9 cellular contexts compared by ENCODE assay signal in genomic region chr19:16714702-16715294, GRCh38. TPM values are rescaled to one million over a fixed set of nuclear protein-coding genes. Genes with fewer than 3 reads are reported as not detected.
A peak's percentile ranks its signal among the peaks of the same experiment; 100 is the strongest.
DNase-seq lines count a peak whose midpoint lies in the region; ATAC-seq and TF ChIP-seq lines count a peak whose summit lies in the region.
"Had no signal": no experiment of that assay in that cellular context is flagged by ENCODE, and none has a peak within 500 bp of the region (broad histone marks: within the 10 kb centered on the region; RNA-seq: fewer than 3 reads in every experiment).

No MANE protein-coding gene starts in this region.

- ATAC-seq in HG03135 (IDR thresholded peaks at IDR 0.05; ENCODE audit: unreplicated experiment) = no peak

- DNase-seq in GDM1 (lab: John Stamatoyannopoulos, UW) (peak; percentile 26), MG63 (peak; percentile 39), T-helper 2 cell (peak in 3 of 5 experiments; percentile 9 to 45 (median 17)), islet precursor cell (peak; percentile 77), 8988T (no peak)
- DNase-seq in stimulated activated CD4-positive, alpha-beta T cell treated with anti-CD3 and anti-CD28 coated beads, Interleukin-4, amount 100 ng/mL, for 24 hours = peak; percentile 35

- no peak overlapping the region for H3K4me3 Mint-ChIP-seq in brain
- H3K4me3 Mint-ChIP-seq: dendritic cell treated with granulocyte-macrophage colony-stimulating factor and Interleukin-4, amounts not matched to agents 40 ng/mL and 50 ng/mL, for 4 days had no signal

- peak overlapping the region in 1 of 5 experiments; percentile 37 for H3K27ac Mint-ChIP-seq in brain
- H3K27ac Mint-ChIP-seq: dendritic cell treated with granulocyte-macrophage colony-stimulating factor and Interleukin-4, amounts not matched to agents 40 ng/mL and 50 ng/mL, for 4 days had no signal

- H3K9me3 Mint-ChIP-seq in brain = no peaks in the 10 kb centered on the region
- H3K9me3 Mint-ChIP-seq: dendritic cell treated with granulocyte-macrophage colony-stimulating factor and Interleukin-4, amounts not matched to agents 40 ng/mL and 50 ng/mL, for 4 days had no signal

- H3K4me3 ChIP-seq in MG63 = no peak overlapping the region

- H3K4me1 Mint-ChIP-seq in brain = peaks cover 9% of the 10 kb centered on the region

- H3K27me3 Mint-ChIP-seq in brain = peaks cover 16% of the 10 kb centered on the region

- 0 out of 2 replicates have a peak, but pooled peaks cover 2% of the 10 kb centered on the region for H3K27me3 ChIP-seq in MG63

- no peaks in the 10 kb centered on the region for H3K36me3 ChIP-seq in MG63

- H3K36me3 Mint-ChIP-seq in brain = no peaks in the 10 kb centered on the region

- H3K9me3 ChIP-seq in MG63 = no peaks in the 10 kb centered on the region

- TF ChIP-seq CTCF in brain (conservative IDR thresholded peaks at IDR 0.05) = peak; percentile 74 to 87

RNA-seq across cellular contexts. Expression of gene NWD1, which starts 4.8 kb away (rescaled TPM):
- 0.16 TPM in 1 of 2 replicates, not detected in the other for total RNA-seq in MG63 (2014; rRNA removed; shearing (Covaris generic); ENCODE audit: low replicate concordance)
- 38.3 TPM for polyA plus RNA-seq in brain (ENCODE audit: insufficient read depth, low read depth, low replicate concordance)

RNA-seq across cellular contexts. Expression of gene TMEM38A, which starts 53.9 kb away (rescaled TPM):
- 0.59 and 1.8 TPM in 2 replicates for total RNA-seq in MG63 (2014; rRNA removed; shearing (Covaris generic); ENCODE audit: low replicate concordance)
- 10.8 TPM for polyA plus RNA-seq in brain (ENCODE audit: insufficient read depth, low read depth, low replicate concordance)

RNA-seq across cellular contexts. Expression of gene SMIM7, which starts 54.9 kb away (rescaled TPM):
- 89.0 and 111 TPM in 2 replicates for total RNA-seq in MG63 (2014; rRNA removed; shearing (Covaris generic); ENCODE audit: low replicate concordance)
- polyA plus RNA-seq in brain (ENCODE audit: insufficient read depth, low read depth, low replicate concordance) = 82.9 TPM
